19 cellular contexts compared by ENCODE assay signal in the genomic region with DNA sequence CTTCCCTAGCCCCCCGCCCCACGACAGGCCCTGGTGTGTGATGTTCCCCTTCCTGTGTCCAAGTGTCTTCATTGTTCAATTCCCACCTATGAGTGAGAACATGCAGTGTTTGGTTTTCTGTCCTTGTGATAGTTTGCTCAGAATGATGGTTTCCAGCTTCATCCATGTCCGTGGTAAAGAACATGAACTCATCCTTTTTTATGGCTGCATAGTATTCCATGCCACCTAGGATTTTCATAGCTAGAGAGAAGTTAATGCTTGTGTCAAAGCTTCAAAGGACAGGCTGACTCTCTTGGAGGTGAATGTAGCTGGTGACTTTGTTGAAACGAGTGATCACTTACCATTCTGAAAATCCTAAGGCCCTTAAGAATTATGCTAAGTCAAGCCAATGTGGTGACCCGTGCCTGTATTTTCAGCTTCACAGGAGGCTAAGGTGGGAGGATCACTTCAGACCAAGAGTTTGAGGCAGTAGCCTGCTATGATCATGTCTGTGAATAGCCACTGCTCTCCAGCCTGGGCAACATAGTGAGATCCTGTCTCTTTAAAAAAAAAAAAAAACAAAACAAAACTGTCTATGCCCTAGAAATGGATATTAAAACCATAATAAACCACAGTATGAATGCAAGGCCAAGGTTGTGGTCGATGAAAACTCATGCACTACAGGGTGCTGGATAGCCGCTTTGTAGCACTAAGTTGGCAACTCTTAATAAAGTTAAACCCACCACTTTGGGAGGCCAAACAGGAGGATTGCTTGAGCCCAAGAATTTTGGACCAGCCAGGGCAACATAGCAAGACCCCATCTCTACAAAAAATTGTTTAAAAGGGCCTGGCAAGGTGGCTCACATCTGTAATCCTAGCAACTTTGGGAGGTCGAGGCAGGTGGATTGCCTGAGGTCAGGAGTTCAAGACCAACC. TPM values are rescaled to one million over a fixed set of nuclear protein-coding genes. Genes with fewer than 3 reads are reported as not detected.
DNase-seq lines count a peak whose midpoint lies in the region; ATAC-seq and TF ChIP-seq lines count a peak whose summit lies in the region.
"Had no signal": no experiment of that assay in that cellular context is flagged by ENCODE, and none has a peak within 500 bp of the region (broad histone marks: within the 10 kb centered on the region; RNA-seq: fewer than 3 reads in every experiment).

No MANE protein-coding gene starts in this region.

- CTCF ChIA-PET in CD4-positive, alpha-beta T cell (lab: Charles Lee): no interaction called here
- CTCF ChIA-PET in Calu3 (lab: Charles Lee): no interaction called here
- CTCF ChIA-PET in mammary epithelial cell (lab: Charles Lee; ENCODE audit: low non-redundant PET): no interaction called here

- H3K4me3 ChIP-seq in astrocyte of the cerebellum (ENCODE audit: low read depth, low read length) (no peak overlapping the region), mammary epithelial cell (replicated peaks in 1 of 3; ENCODE audit: insufficient read depth in 1 of 3, low read depth in 2 of 3, low read length in 3 of 3) (no peak overlapping the region)
- H3K4me3 ChIP-seq: BLaER1 treated with 17β-estradiol and CSF1 and Interleukin-3, amounts not matched to agents 10 nM and 100 nM had no signal

- no peak overlapping the region for H3K27ac ChIP-seq in CD4-positive, alpha-beta T cell (ENCODE audit: low read depth, low read length)
- H3K27ac ChIP-seq in mammary epithelial cell (ENCODE audit: insufficient read depth, low read depth, low read length) (no peak overlapping the region), caudate nucleus (ENCODE audit: low read depth, low read length) (no peak overlapping the region)
- H3K27ac ChIP-seq: BLaER1 treated with 17β-estradiol and CSF1 and Interleukin-3, amounts not matched to agents 10 nM and 100 nM had no signal

- no peak overlapping the region for H3K4me3 Mint-ChIP-seq in CD4-positive, alpha-beta T cell
- H3K4me3 Mint-ChIP-seq in glutamatergic neuron (ENCODE audit: unreplicated experiment): no peak overlapping the region
- H3K4me3 Mint-ChIP-seq in Calu3 (ENCODE audit: low read depth, unreplicated experiment): no peak overlapping the region
- H3K4me3 Mint-ChIP-seq: B cell; CD8-positive, alpha-beta memory T cell had no signal

- no peaks in the 10 kb centered on the region for H3K9me3 ChIP-seq in CD4-positive, alpha-beta T cell (ENCODE audit: control insufficient read depth, low read length)
- H3K9me3 ChIP-seq in mammary epithelial cell (replicated peaks; ENCODE audit: insufficient read depth, low read length): no peaks in the 10 kb centered on the region

- no peaks in the 10 kb centered on the region for H3K4me1 ChIP-seq in mammary epithelial cell (ENCODE audit: insufficient read depth, low read length)
- H3K4me1 ChIP-seq: BLaER1 treated with 17β-estradiol and CSF1 and Interleukin-3, amounts not matched to agents 10 nM and 100 nM had no signal

- peak overlapping the region; percentile 12 for H3K27ac Mint-ChIP-seq in CD4-positive, alpha-beta T cell
- peak overlapping the region; percentile 43 for H3K27ac Mint-ChIP-seq in glutamatergic neuron (ENCODE audit: unreplicated experiment)
- H3K27ac Mint-ChIP-seq in Calu3 (ENCODE audit: unreplicated experiment): no peak overlapping the region
- H3K27ac Mint-ChIP-seq: B cell had no signal

- no peaks in the 10 kb centered on the region for H3K27me3 ChIP-seq in CD4-positive, alpha-beta T cell (ENCODE audit: control insufficient read depth, insufficient read depth, low read length)
- no peaks in the 10 kb centered on the region for H3K27me3 ChIP-seq in mammary epithelial cell (ENCODE audit: insufficient read depth, low read length)
- H3K27me3 ChIP-seq: BLaER1 treated with 17β-estradiol and CSF1 and Interleukin-3, amounts not matched to agents 10 nM and 100 nM had no signal

- H4K20me1 ChIP-seq in mammary epithelial cell (ENCODE audit: insufficient read depth, low read length): no peaks in the 10 kb centered on the region

- BruUV-seq in Calu3 (replicated peaks; lab: Mats Ljungman, UMichigan): no TSS peak
- BruUV-seq in mammary epithelial cell (replicated peaks; lab: Mats Ljungman, UMichigan): no TSS peak

- H3K4me1 Mint-ChIP-seq in CD4-positive, alpha-beta T cell (ENCODE audit: low read depth): peaks cover 28% of the 10 kb centered on the region
- H3K4me1 Mint-ChIP-seq in glutamatergic neuron (ENCODE audit: low read depth, unreplicated experiment) (peaks cover 4% of the 10 kb centered on the region), Calu3 (ENCODE audit: low read depth, unreplicated experiment) (peaks cover 16% of the 10 kb centered on the region)
- H3K4me1 Mint-ChIP-seq: B cell had no signal

- H3K9ac ChIP-seq in mammary epithelial cell (ENCODE audit: insufficient read depth, low read length): no peak overlapping the region
- H3K9ac ChIP-seq: BLaER1 treated with 17β-estradiol and CSF1 and Interleukin-3, amounts not matched to agents 10 nM and 100 nM had no signal

- in situ Hi-C loops in astrocyte of the cerebellum (cut with HindIII; ENCODE audit: low sequenced_read_pairs) (no loop called here), mammary epithelial cell (cut with MboI; ENCODE audit: low sequenced_read_pairs in 2 of 2) (no loop called here)

- peaks cover 66% of the 10 kb centered on the region for H3K79me2 ChIP-seq in mammary epithelial cell (ENCODE audit: insufficient read depth, low read length)

- WGBS in mammary epithelial cell (ENCODE audit: low coverage, missing lambda C conversion rate): over 99% methylated on average over 8 of the region's 8 CpGs

- intact Hi-C loops in CD4-positive, alpha-beta T cell (cut with DNase I, micrococcal nuclease): no loop called here
- intact Hi-C loops in Calu3 (cut with micrococcal nuclease; ENCODE audit: unreplicated experiment) (no loop called here), mammary epithelial cell (cut with micrococcal nuclease) (no loop called here)

- H3K4me2 ChIP-seq in mammary epithelial cell (ENCODE audit: insufficient read depth, low read depth, low read length): no peak overlapping the region
- H3K4me2 ChIP-seq: BLaER1 treated with 17β-estradiol and CSF1 and Interleukin-3, amounts not matched to agents 10 nM and 100 nM had no signal

- peaks cover 12% of the 10 kb centered on the region for H3K36me3 ChIP-seq in mammary epithelial cell (ENCODE audit: insufficient read depth, low read length)

- no peak for ATAC-seq in CD4-positive, alpha-beta T cell (ENCODE audit: poor library complexity)
- ATAC-seq: HCT116 had no signal

- no peak for TF ChIP-seq CTCF in CD4-positive, alpha-beta T cell (IDR thresholded peaks at IDR 0.05)
- TF ChIP-seq CTCF in astrocyte of the cerebellum (IDR thresholded peaks at IDR 0.05; ENCODE audit: low read depth, low read length, missing control alignments): no peak
- TF ChIP-seq CTCF in glutamatergic neuron (IDR thresholded peaks at IDR 0.05; ENCODE audit: partially characterized antibody, unreplicated experiment): no peak
- no peak for TF ChIP-seq CTCF in Calu3 (IDR thresholded peaks at IDR 0.05; ENCODE audit: unreplicated experiment)
- TF ChIP-seq CTCF in mammary epithelial cell (conservative IDR thresholded peaks at IDR 0.05 in 1 of 2, IDR thresholded peaks at IDR 0.05 in 1 of 2; ENCODE audit: extremely low read depth in 1 of 2, insufficient read depth in 1 of 2, low read depth in 1 of 2, low read length in 2 of 2): no peak

- no peak for DNase-seq in CD4-positive, alpha-beta T cell
- DNase-seq in LHCN-M2 (ENCODE audit: low read depth) (peak; percentile 9), astrocyte of the cerebellum (ENCODE audit: low read depth) (peak; percentile 38), glutamatergic neuron (no peak), Calu3 (no peak), mammary epithelial cell (no peak), DMS 273 treated with DMSO at 0.1 percent for 48 hours (lab: John Stamatoyannopoulos, UW) (no peak), caudate nucleus (lab: John Stamatoyannopoulos, UW) (no peak)
- DNase-seq: 8988T; CD8-positive, alpha-beta memory T cell; COR-L47; DMS153; DMS79 treated with DMSO at 0.1 percent for 48 hours; GF-D8; GOT3; H7 had no signal

- POLR2A ChIA-PET in CD4-positive, alpha-beta T cell (lab: Charles Lee): no interaction called here

- peaks cover 3% of the 10 kb centered on the region for H3K9me3 Mint-ChIP-seq in CD4-positive, alpha-beta T cell
- H3K9me3 Mint-ChIP-seq in glutamatergic neuron (ENCODE audit: unreplicated experiment): peaks cover 3% of the 10 kb centered on the region
- H3K9me3 Mint-ChIP-seq in Calu3 (ENCODE audit: low read depth, unreplicated experiment): no peaks in the 10 kb centered on the region

- no peaks in the 10 kb centered on the region for H3K27me3 Mint-ChIP-seq in CD4-positive, alpha-beta T cell
- H3K27me3 Mint-ChIP-seq in glutamatergic neuron (ENCODE audit: unreplicated experiment): no peaks in the 10 kb centered on the region
- H3K27me3 Mint-ChIP-seq in Calu3 (ENCODE audit: unreplicated experiment): no peaks in the 10 kb centered on the region
- H3K27me3 Mint-ChIP-seq: B cell; CD8-positive, alpha-beta memory T cell had no signal

- peaks cover 53% of the 10 kb centered on the region for H3K36me3 Mint-ChIP-seq in CD4-positive, alpha-beta T cell (ENCODE audit: low read depth)
- H3K36me3 Mint-ChIP-seq in glutamatergic neuron (ENCODE audit: unreplicated experiment) (peaks cover 4% of the 10 kb centered on the region), Calu3 (ENCODE audit: insufficient read depth, unreplicated experiment) (peaks cover 13% of the 10 kb centered on the region)

- no peak overlapping the region for H2AFZ ChIP-seq in mammary epithelial cell (ENCODE audit: low read depth, low read length)

- dilution Hi-C loops in mammary epithelial cell (cut with HindIII; ENCODE audit: low sequenced_read_pairs): no loop called here

RNA-seq across cellular contexts. Expression of gene CUL1, which starts 52.0 kb away (rescaled TPM):
- 10 to 100 TPM; 31.0 to 31.2 TPM for total RNA-seq in CD4-positive, alpha-beta T cell
- total RNA-seq in LHCN-M2 (2014; rRNA removed) (81.9 and 88.2 TPM in 2 replicates), glutamatergic neuron (ENCODE audit: unreplicated experiment) (65.0 TPM), Calu3 (2022) (37.8 and 39.4 TPM in 2 replicates), mammary epithelial cell (10 to 100 TPM; 53.5 to 54.9 TPM)
- 32.4 TPM for polyA plus RNA-seq in LHCN-M2 (2012)
- 47.8 TPM for polyA plus RNA-seq in mammary epithelial cell
- 38.9 TPM for polyA minus RNA-seq in mammary epithelial cell

Comparison
In these comparisons a context has a peak if more than half of its experiments do, and no peak if none do; other contexts are left out.
1. DNase-seq: peak in LHCN-M2 (single experiment) and astrocyte of the cerebellum (single experiment); none in CD4-positive, alpha-beta T cell (0 of 10), glutamatergic neuron (single experiment), Calu3 (single experiment), mammary epithelial cell (single experiment), DMS 273 treated with DMSO at 0.1 percent for 48 hours (single experiment) and caudate nucleus (0 of 61).